In the genomic region with DNA sequence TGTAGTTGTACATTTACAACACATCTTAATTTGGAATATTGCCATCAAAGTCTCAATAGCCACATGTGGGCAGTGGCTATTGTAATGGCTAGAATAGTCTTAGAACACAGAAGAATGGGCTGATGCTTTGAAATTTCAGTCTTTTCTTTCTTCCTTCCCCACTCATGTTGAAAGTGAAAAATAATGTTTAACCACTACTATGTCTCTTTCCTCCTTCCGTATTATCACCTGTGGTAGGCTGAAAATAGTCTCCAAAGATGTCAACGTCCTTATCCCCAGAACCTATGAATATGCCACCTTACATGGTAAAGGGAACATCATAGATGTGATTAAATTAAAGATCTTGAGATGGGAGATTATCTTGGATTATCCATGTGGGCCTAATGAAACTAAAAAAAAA, we compare ENCODE assay signal across 10 cellular contexts.
"Had no signal": no experiment of that assay in that cellular context is flagged by ENCODE, and none has a peak within 500 bp of the region (broad histone marks: within the 10 kb centered on the region; RNA-seq: fewer than 3 reads in every experiment).

No MANE protein-coding gene starts in this region.

- DNase-seq: activated B cell treated with CpG ODN at 0.5 μM for 24 hours; activated naive CD4-positive, alpha-beta T cell; activated naive CD8-positive, alpha-beta T cell treated with anti-CD3 and anti-CD28 coated beads, Interleukin-2, amount 50 U/mL, for 24 hours; activated T-cell treated with anti-CD3 and anti-CD28 coated beads, Interleukin-2, amount 50 U/mL, for 48 hours; glutamatergic neuron; lower lobe of right lung; stimulated activated CD4-positive, alpha-beta T cell treated with anti-CD3 and anti-CD28 coated beads, Interleukin-4, amount 100 ng/mL, for 1 hour; stimulated activated CD8-positive, alpha-beta memory T cell treated with anti-CD3 and anti-CD28 coated beads, Interleukin-4, amount 100 ng/mL, for 48 hours; stimulated activated naive CD8-positive, alpha-beta T cell treated with anti-CD3 and anti-CD28 coated beads, Interleukin-15, Interleukin-2, amounts not matched to agents 100 U/mL and 50 U/mL, for 24 hours had no signal

- ATAC-seq: activated naive CD8-positive, alpha-beta T cell treated with anti-CD3 and anti-CD28 coated beads, Interleukin-2, amount 50 U/mL, for 24 hours; esophagus mucosa; lower lobe of right lung; stimulated activated naive CD8-positive, alpha-beta T cell treated with anti-CD3 and anti-CD28 coated beads, Interleukin-15, Interleukin-2, amounts not matched to agents 100 U/mL and 50 U/mL, for 24 hours had no signal
